Comparison of ENCODE assay signal across 25 cellular contexts in the genomic region with DNA sequence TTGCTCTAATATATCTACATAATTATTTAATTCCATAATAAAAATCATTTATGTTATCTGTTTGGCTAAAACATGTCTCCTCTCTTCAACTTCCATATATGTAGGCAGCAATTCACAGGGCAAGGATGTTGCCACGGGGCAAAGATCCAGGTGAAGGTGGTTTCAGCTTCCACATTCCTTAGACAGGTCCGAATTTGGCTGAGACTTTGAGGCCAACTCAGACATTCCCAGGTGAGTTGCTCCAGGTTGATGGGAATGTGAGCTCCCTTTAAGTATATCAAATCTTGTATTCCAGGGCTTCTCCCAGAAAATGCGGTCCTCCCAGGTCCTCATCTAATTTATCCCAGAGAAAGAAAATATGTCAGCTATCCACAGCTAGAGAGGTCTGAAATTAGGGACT. TPM values are rescaled to one million over a fixed set of nuclear protein-coding genes. Genes with fewer than 3 reads are reported as not detected.
"Had no signal": no experiment of that assay in that cellular context is flagged by ENCODE, and none has a peak within 500 bp of the region (broad histone marks: within the 10 kb centered on the region; RNA-seq: fewer than 3 reads in every experiment).

No MANE protein-coding gene starts in this region.

- H3K4me3 ChIP-seq: colonic mucosa, dorsolateral prefrontal cortex, esophagus muscularis mucosa, gastroesophageal sphincter, lung, ovary, right atrium auricular region, sigmoid colon, skin epidermis, testis, tibial nerve had no signal

- ATAC-seq: gastroesophageal sphincter; left cardiac atrium; left ventricle myocardium superior; naive thymus-derived CD4-positive, alpha-beta T cell; stimulated activated naive B cell treated with anti-CD40 and anti-IgM and Interleukin-4, amounts not matched to agents 10 μg/mL and 1 μg/mL and 100 μg/mL, for 72 hours; stimulated activated naive CD8-positive, alpha-beta T cell treated with anti-CD3 and anti-CD28 coated beads, Interleukin-15, amount 100 ng/mL, for 72 hours had no signal

- H3K4me1 ChIP-seq: colonic mucosa, gastroesophageal sphincter, right atrium auricular region, sigmoid colon, testis had no signal

- H3K9me3 ChIP-seq: colonic mucosa, esophagus muscularis mucosa, gastroesophageal sphincter, ovary, sigmoid colon, testis, tibial nerve had no signal

- H3K36me3 ChIP-seq: colonic mucosa, esophagus muscularis mucosa, gastroesophageal sphincter, ovary, right atrium auricular region, sigmoid colon, tibial nerve had no signal

- H3K27me3 ChIP-seq: colonic mucosa, dorsolateral prefrontal cortex, esophagus muscularis mucosa, gastroesophageal sphincter, ovary, right atrium auricular region, sigmoid colon, testis, tibial nerve had no signal

- H3K9me3 Mint-ChIP-seq: stimulated activated naive CD8-positive, alpha-beta T cell treated with anti-CD3 and anti-CD28 coated beads, Interleukin-15, amount 100 ng/mL, for 72 hours had no signal

- DNase-seq: colonic mucosa; dorsolateral prefrontal cortex; effector CD8-positive, alpha-beta T cell; glutamatergic neuron; immature natural killer cell; kidney; left cardiac atrium; left ventricle myocardium superior; naive thymus-derived CD4-positive, alpha-beta T cell; ovary; sigmoid colon; stimulated activated CD4-positive, alpha-beta T cell treated with anti-CD3 and anti-CD28 coated beads, Interleukin-2, amount 100 ng/mL, for 24 hours; stimulated activated CD4-positive, alpha-beta T cell treated with anti-CD3 and anti-CD28 coated beads, Interleukin-4, amount 100 ng/mL, for 4 hours; stimulated activated naive B cell treated with anti-CD40 and anti-IgM and Interleukin-4, amounts not matched to agents 10 μg/mL and 1 μg/mL and 100 μg/mL, for 72 hours; stimulated activated naive CD8-positive, alpha-beta T cell treated with anti-CD3 and anti-CD28 coated beads, Interleukin-15, amount 100 ng/mL, for 72 hours; testis had no signal

- H3K27ac ChIP-seq: colonic mucosa, dorsolateral prefrontal cortex, epithelial cell of prostate, esophagus muscularis mucosa, gastroesophageal sphincter, ovary, right atrium auricular region, sigmoid colon, skin epidermis, testis, tibial nerve had no signal

- H3K4me3 Mint-ChIP-seq: naive thymus-derived CD4-positive, alpha-beta T cell; neural crest cell; stimulated activated naive B cell treated with anti-CD40 and anti-IgM and Interleukin-4, amounts not matched to agents 10 μg/mL and 1 μg/mL and 100 μg/mL, for 72 hours; stimulated activated naive CD8-positive, alpha-beta T cell treated with anti-CD3 and anti-CD28 coated beads, Interleukin-15, amount 100 ng/mL, for 72 hours had no signal

- H3K27me3 Mint-ChIP-seq: naive thymus-derived CD4-positive, alpha-beta T cell; stimulated activated naive CD8-positive, alpha-beta T cell treated with anti-CD3 and anti-CD28 coated beads, Interleukin-15, amount 100 ng/mL, for 72 hours had no signal

RNA-seq across cellular contexts. Expression of a gene that starts 15.1 kb away (rescaled TPM):
- total RNA-seq: fibroblast of villous mesenchyme, neural crest cell had no signal
